Comparison of ENCODE assay signal across 12 cellular contexts in the genomic region with DNA sequence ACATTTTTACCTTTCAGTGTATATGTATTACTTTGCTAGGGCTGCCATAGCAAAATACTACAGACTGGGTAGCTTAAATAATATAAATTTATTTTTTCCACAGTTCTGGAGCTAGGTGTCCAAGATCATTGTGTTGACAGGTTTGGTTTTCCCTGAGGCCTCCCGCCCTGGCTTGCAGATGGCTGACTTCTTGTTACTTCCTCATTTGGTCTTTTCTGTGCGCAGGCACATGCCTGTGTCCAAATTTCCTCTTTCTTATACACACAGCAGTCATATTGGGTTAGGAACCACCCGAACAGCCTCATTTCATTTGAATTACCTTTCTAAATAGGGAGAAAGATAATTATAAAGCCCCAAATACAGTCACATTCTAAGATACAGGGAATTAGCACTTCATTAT.
DNase-seq lines count a peak whose midpoint lies in the region; ATAC-seq and TF ChIP-seq lines count a peak whose summit lies in the region.
"Had no signal": no experiment of that assay in that cellular context is flagged by ENCODE, and none has a peak within 500 bp of the region (broad histone marks: within the 10 kb centered on the region; RNA-seq: fewer than 3 reads in every experiment).

No MANE protein-coding gene starts in this region.

- no peaks in the 10 kb centered on the region for H3K36me3 ChIP-seq in Peyer's patch

- peak; percentile 60 for ATAC-seq in HG02759 (IDR thresholded peaks at IDR 0.05; ENCODE audit: unreplicated experiment)
- peak; percentile 63 for ATAC-seq in left colon
- no peak for ATAC-seq in HG03097 (IDR thresholded peaks at IDR 0.05; ENCODE audit: low FRiP score, unreplicated experiment)

- H3K4me1 ChIP-seq in Peyer's patch, result no peaks in the 10 kb centered on the region

- DNase-seq in GF-D8 (lab: John Stamatoyannopoulos, UW), result peak; percentile 61
- DNase-seq in Peyer's patch, result peak in 2 of 3 donors; percentile 37 to 50
- DNase-seq in left colon, result peak; percentile 16 to 28
- no peak for DNase-seq in T-helper 2 cell
- DNase-seq in activated CD4-positive, alpha-beta T cell treated with anti-CD3 and anti-CD28 coated beads, Interleukin-2, amount 50 U/mL, for 4 hours, result no peak
- no peak for DNase-seq in NCI-H2107 treated with DMSO at 0.1 percent for 48 hours (lab: John Stamatoyannopoulos, UW; ENCODE audit: unreplicated experiment)
- DNase-seq: DMS53; foreskin fibroblast; NCI-H2029 treated with DMSO at 0.1 percent for 48 hours; stimulated activated CD4-positive, alpha-beta T cell treated with anti-CD3 and anti-CD28 coated beads, Interleukin-15, amount 100 ng/mL, for 24 hours had no signal

- no peaks in the 10 kb centered on the region for H3K27me3 ChIP-seq in Peyer's patch

- no peak overlapping the region for H3K27ac ChIP-seq in Peyer's patch

- intact Hi-C loops in left colon (cut with DNase I, micrococcal nuclease), result no loop called here

- TF ChIP-seq POLR2A in Peyer's patch (IDR thresholded peaks at IDR 0.05), result no peak

- no peaks in the 10 kb centered on the region for H3K9me3 ChIP-seq in Peyer's patch

- TF ChIP-seq CTCF in Peyer's patch (IDR thresholded peaks at IDR 0.05), result no peak

- no peak overlapping the region for H3K4me3 ChIP-seq in Peyer's patch

Comparison
In these comparisons a context has a peak if more than half of its experiments do, and no peak if none do; other contexts are left out.
1. DNase-seq: peak in GF-D8 (single experiment), Peyer's patch (2 of 3) and left colon (2 of 2); none in T-helper 2 cell (0 of 5), activated CD4-positive, alpha-beta T cell treated with anti-CD3 and anti-CD28 coated beads, Interleukin-2, amount 50 U/mL, for 4 hours (0 of 2) and NCI-H2107 treated with DMSO at 0.1 percent for 48 hours (single experiment).